23 cellular contexts compared by ENCODE assay signal in genomic region chr15:52056496-52056895, GRCh38. TPM values are rescaled to one million over a fixed set of nuclear protein-coding genes. Genes with fewer than 3 reads are reported as not detected.
DNase-seq lines count a peak whose midpoint lies in the region; ATAC-seq and TF ChIP-seq lines count a peak whose summit lies in the region.
"Had no signal": no experiment of that assay in that cellular context is flagged by ENCODE, and none has a peak within 500 bp of the region (broad histone marks: within the 10 kb centered on the region; RNA-seq: fewer than 3 reads in every experiment).

No MANE protein-coding gene starts in this region.

- no peak overlapping the region for H3K4me3 Mint-ChIP-seq in activated CD8-positive, alpha-beta T cell treated with anti-CD3 and anti-CD28 coated beads, Interleukin-2, amount 10 ng/mL, durations not matched to agents 7 days and 5 days
- H3K4me3 Mint-ChIP-seq in activated CD8-positive, alpha-beta T cell treated with anti-CD3 and anti-CD28 coated beads for 36 hours = no peak overlapping the region
- no peak overlapping the region for H3K4me3 Mint-ChIP-seq in activated CD4-positive, alpha-beta T cell treated with anti-CD3 and anti-CD28 coated beads for 36 hours
- H3K4me3 Mint-ChIP-seq: CD14-positive monocyte; CD4-positive, alpha-beta T cell; CD8-positive, alpha-beta memory T cell; GM23338; H9 had no signal

- peaks cover 16% of the 10 kb centered on the region; the same call in 1 of the 2 replicates for H3K36me3 ChIP-seq in Panc1 (ENCODE audit: control insufficient read depth, insufficient read depth, low read length)

- CTCF ChIA-PET in activated CD8-positive, alpha-beta T cell treated with anti-CD3 and anti-CD28 coated beads, Interleukin-2, amount 10 ng/mL, durations not matched to agents 7 days and 5 days (lab: Charles Lee) = interaction anchor here (1.4 kb wide), 1 partner anchor 10 kb away, joined by 4 read pairs; no protein-coding TSS in a partner anchor
- CTCF ChIA-PET in activated CD8-positive, alpha-beta T cell treated with anti-CD3 and anti-CD28 coated beads for 36 hours (lab: Charles Lee) = no interaction called here
- CTCF ChIA-PET in Panc1 (lab: Charles Lee) = no interaction called here
- CTCF ChIA-PET in activated CD4-positive, alpha-beta T cell treated with anti-CD3 and anti-CD28 coated beads for 36 hours (lab: Charles Lee) = interaction anchor here (0.6 kb wide), 1 partner anchor 151 kb away, joined by 4 read pairs; no protein-coding TSS in a partner anchor

- peaks cover 26% of the 10 kb centered on the region for H3K4me1 ChIP-seq in Panc1 (ENCODE audit: control insufficient read depth, insufficient read depth, low read length)
- H3K4me1 ChIP-seq: BE2C had no signal

- peak; percentile 4 for DNase-seq in activated CD8-positive, alpha-beta T cell treated with anti-CD3 and anti-CD28 coated beads, Interleukin-2, amount 10 ng/mL, durations not matched to agents 7 days and 5 days
- DNase-seq in activated CD8-positive, alpha-beta T cell treated with anti-CD3 and anti-CD28 coated beads for 36 hours = no peak
- no peak for DNase-seq in Panc1 (ENCODE audit: low read depth, low spot score)
- DNase-seq in cerebellum (ENCODE audit: low spot score) = peak; percentile 27
- DNase-seq in activated CD4-positive, alpha-beta T cell treated with anti-CD3 and anti-CD28 coated beads for 36 hours = no peak
- DNase-seq in Right ventricle myocardium inferior (ENCODE audit: missing footprints) = no peak
- DNase-seq: ACHN; AML-193; BE2C; CD4-positive, alpha-beta T cell; CD8-positive, alpha-beta memory T cell; DMS 273 treated with DMSO at 0.1 percent for 48 hours; DMS79; EL; GF-D8; H9 had no signal

- H3K4me3 ChIP-seq in Panc1 (ENCODE audit: low read depth in 2 of 2, low read length in 2 of 2) = no peak overlapping the region
- H3K4me3 ChIP-seq: BLaER1 treated with 17β-estradiol and CSF1 and Interleukin-3, amounts not matched to agents 10 nM and 100 nM; GM23338 had no signal

- no peak for ATAC-seq in activated CD8-positive, alpha-beta T cell treated with anti-CD3 and anti-CD28 coated beads, Interleukin-2, amount 10 ng/mL, durations not matched to agents 7 days and 5 days
- no peak for ATAC-seq in activated CD8-positive, alpha-beta T cell treated with anti-CD3 and anti-CD28 coated beads for 36 hours
- no peak for ATAC-seq in Panc1
- ATAC-seq in HG03280 (IDR thresholded peaks at IDR 0.05; ENCODE audit: unreplicated experiment) = no peak
- ATAC-seq in activated CD4-positive, alpha-beta T cell treated with anti-CD3 and anti-CD28 coated beads for 36 hours = no peak
- no peak for ATAC-seq in Right ventricle myocardium inferior
- ATAC-seq: GM23338, HCT116 had no signal

- H3K27ac Mint-ChIP-seq in activated CD8-positive, alpha-beta T cell treated with anti-CD3 and anti-CD28 coated beads, Interleukin-2, amount 10 ng/mL, durations not matched to agents 7 days and 5 days = no peak overlapping the region
- H3K27ac Mint-ChIP-seq in activated CD8-positive, alpha-beta T cell treated with anti-CD3 and anti-CD28 coated beads for 36 hours = no peak overlapping the region
- H3K27ac Mint-ChIP-seq in activated CD4-positive, alpha-beta T cell treated with anti-CD3 and anti-CD28 coated beads for 36 hours = no peak overlapping the region
- H3K27ac Mint-ChIP-seq: CD14-positive monocyte; CD4-positive, alpha-beta T cell; CD8-positive, alpha-beta memory T cell; GM23338; H9 had no signal

- H3K27ac ChIP-seq in Panc1 (ENCODE audit: low read length) = peak overlapping the region; percentile 74
- H3K27ac ChIP-seq: 22Rv1 had no signal

- H3K9me3 Mint-ChIP-seq in activated CD8-positive, alpha-beta T cell treated with anti-CD3 and anti-CD28 coated beads, Interleukin-2, amount 10 ng/mL, durations not matched to agents 7 days and 5 days (ENCODE audit: insufficient read depth) = no peaks in the 10 kb centered on the region
- no peaks in the 10 kb centered on the region for H3K9me3 Mint-ChIP-seq in activated CD8-positive, alpha-beta T cell treated with anti-CD3 and anti-CD28 coated beads for 36 hours
- H3K9me3 Mint-ChIP-seq in activated CD4-positive, alpha-beta T cell treated with anti-CD3 and anti-CD28 coated beads for 36 hours (ENCODE audit: low read depth) = no peaks in the 10 kb centered on the region
- H3K9me3 Mint-ChIP-seq: CD4-positive, alpha-beta T cell; CD8-positive, alpha-beta memory T cell; GM23338 had no signal

- POLR2A ChIA-PET in activated CD8-positive, alpha-beta T cell treated with anti-CD3 and anti-CD28 coated beads, Interleukin-2, amount 10 ng/mL, durations not matched to agents 7 days and 5 days (lab: Charles Lee) = no interaction called here
- POLR2A ChIA-PET in activated CD8-positive, alpha-beta T cell treated with anti-CD3 and anti-CD28 coated beads for 36 hours (lab: Charles Lee) = no interaction called here
- POLR2A ChIA-PET in Panc1 (lab: Charles Lee) = no interaction called here
- POLR2A ChIA-PET in activated CD4-positive, alpha-beta T cell treated with anti-CD3 and anti-CD28 coated beads for 36 hours (lab: Charles Lee) = no interaction called here

- intact Hi-C loops in activated CD8-positive, alpha-beta T cell treated with anti-CD3 and anti-CD28 coated beads for 36 hours (cut with micrococcal nuclease) = no loop called here
- intact Hi-C loops in Panc1 (cut with micrococcal nuclease; ENCODE audit: unreplicated experiment) (no loop called here), Right ventricle myocardium inferior (cut with DNase I) (no loop called here)
- intact Hi-C loops in activated CD4-positive, alpha-beta T cell treated with anti-CD3 and anti-CD28 coated beads for 36 hours (cut with DNase I, micrococcal nuclease) = no loop called here

- no peak for TF ChIP-seq CTCF in activated CD8-positive, alpha-beta T cell treated with anti-CD3 and anti-CD28 coated beads for 36 hours (IDR thresholded peaks at IDR 0.05)
- TF ChIP-seq CTCF in Panc1 (IDR thresholded peaks at IDR 0.05) = no peak

- H3K4me1 Mint-ChIP-seq in activated CD8-positive, alpha-beta T cell treated with anti-CD3 and anti-CD28 coated beads, Interleukin-2, amount 10 ng/mL, durations not matched to agents 7 days and 5 days (ENCODE audit: low read depth) = no peaks in the 10 kb centered on the region
- H3K4me1 Mint-ChIP-seq in activated CD8-positive, alpha-beta T cell treated with anti-CD3 and anti-CD28 coated beads for 36 hours (ENCODE audit: low read depth) = no peaks in the 10 kb centered on the region
- no peaks in the 10 kb centered on the region for H3K4me1 Mint-ChIP-seq in activated CD4-positive, alpha-beta T cell treated with anti-CD3 and anti-CD28 coated beads for 36 hours
- H3K4me1 Mint-ChIP-seq: CD8-positive, alpha-beta memory T cell; GM23338; H9 had no signal

- H3K9me3 ChIP-seq in Panc1 (ENCODE audit: control insufficient read depth, insufficient read depth, low read depth, low read length) = no peaks in the 10 kb centered on the region
- H3K9me3 ChIP-seq: BE2C had no signal

- peaks cover 32% of the 10 kb centered on the region for H3K36me3 Mint-ChIP-seq in activated CD8-positive, alpha-beta T cell treated with anti-CD3 and anti-CD28 coated beads, Interleukin-2, amount 10 ng/mL, durations not matched to agents 7 days and 5 days (ENCODE audit: low read depth)
- H3K36me3 Mint-ChIP-seq in activated CD8-positive, alpha-beta T cell treated with anti-CD3 and anti-CD28 coated beads for 36 hours (ENCODE audit: low read depth) = peaks cover 28% of the 10 kb centered on the region
- peaks cover 24% of the 10 kb centered on the region for H3K36me3 Mint-ChIP-seq in activated CD4-positive, alpha-beta T cell treated with anti-CD3 and anti-CD28 coated beads for 36 hours (ENCODE audit: low read depth)

- BruUV-seq in Panc1 (replicated peaks; lab: Mats Ljungman, UMichigan) = no TSS peak

- H3K27me3 Mint-ChIP-seq in activated CD8-positive, alpha-beta T cell treated with anti-CD3 and anti-CD28 coated beads, Interleukin-2, amount 10 ng/mL, durations not matched to agents 7 days and 5 days (ENCODE audit: low read depth) = no peaks in the 10 kb centered on the region
- H3K27me3 Mint-ChIP-seq in activated CD8-positive, alpha-beta T cell treated with anti-CD3 and anti-CD28 coated beads for 36 hours = no peaks in the 10 kb centered on the region
- no peaks in the 10 kb centered on the region for H3K27me3 Mint-ChIP-seq in activated CD4-positive, alpha-beta T cell treated with anti-CD3 and anti-CD28 coated beads for 36 hours
- H3K27me3 Mint-ChIP-seq: CD4-positive, alpha-beta T cell; CD8-positive, alpha-beta memory T cell had no signal

- in situ Hi-C loops in Panc1 (cut with HindIII; ENCODE audit: low pct_unique_long_range_greater_than_20kb, low sequenced_read_pairs) = no loop called here

- H3K27me3 ChIP-seq in Panc1 (ENCODE audit: control insufficient read depth, insufficient read depth, low read length) = no peaks in the 10 kb centered on the region
- H3K27me3 ChIP-seq: BE2C; BLaER1 treated with 17β-estradiol and CSF1 and Interleukin-3, amounts not matched to agents 10 nM and 100 nM had no signal

RNA-seq across cellular contexts. Expression of gene MAPK6, which starts 37.5 kb away (rescaled TPM):
- 10 to 100 TPM; 26.5 to 31.8 TPM for total RNA-seq in activated CD8-positive, alpha-beta T cell treated with anti-CD3 and anti-CD28 coated beads, Interleukin-2, amount 10 ng/mL, durations not matched to agents 7 days and 5 days
- 10 to 100 TPM; 40.5 to 42.2 TPM for total RNA-seq in activated CD8-positive, alpha-beta T cell treated with anti-CD3 and anti-CD28 coated beads for 36 hours
- total RNA-seq in Panc1 (2021; ENCODE audit: unreplicated experiment) (66.6 TPM), cerebellum (62.7 TPM), Right ventricle myocardium inferior (22.6 TPM)
- polyA plus RNA-seq in Panc1 (2012; ENCODE audit: insufficient read length) = 30.3 TPM
- total RNA-seq in activated CD4-positive, alpha-beta T cell treated with anti-CD3 and anti-CD28 coated beads for 36 hours = 10 to 100 TPM; 27.3 to 28.1 TPM

RNA-seq across cellular contexts. Expression of gene BCL2L10, which starts 56.1 kb away (rescaled TPM):
- under 1 TPM in 1 of 2 experiments, not detected in 1; 0.26 TPM for total RNA-seq in activated CD8-positive, alpha-beta T cell treated with anti-CD3 and anti-CD28 coated beads, Interleukin-2, amount 10 ng/mL, durations not matched to agents 7 days and 5 days
- total RNA-seq in activated CD8-positive, alpha-beta T cell treated with anti-CD3 and anti-CD28 coated beads for 36 hours = not detected
- total RNA-seq in Panc1 (2021; ENCODE audit: unreplicated experiment) = 0.54 TPM
- polyA plus RNA-seq in Panc1 (2012; ENCODE audit: insufficient read length) = 0.23 TPM
- total RNA-seq in cerebellum = 0.36 TPM
- not detected for total RNA-seq in activated CD4-positive, alpha-beta T cell treated with anti-CD3 and anti-CD28 coated beads for 36 hours
- not detected for total RNA-seq in Right ventricle myocardium inferior
- total RNA-seq: H4, H9 had no signal
- polyA plus RNA-seq: CD14-positive monocyte had no signal

Comparison
In these comparisons a context has a peak if more than half of its experiments do, and no peak if none do; other contexts are left out.
1. DNase-seq: peak in activated CD8-positive, alpha-beta T cell treated with anti-CD3 and anti-CD28 coated beads, Interleukin-2, amount 10 ng/mL, durations not matched to agents 7 days and 5 days (single experiment) and cerebellum (single experiment); none in activated CD8-positive, alpha-beta T cell treated with anti-CD3 and anti-CD28 coated beads for 36 hours (single experiment), Panc1 (single experiment), activated CD4-positive, alpha-beta T cell treated with anti-CD3 and anti-CD28 coated beads for 36 hours (single experiment) and Right ventricle myocardium inferior (single experiment).
2. CTCF ChIA-PET loops: an anchor here in activated CD8-positive, alpha-beta T cell treated with anti-CD3 and anti-CD28 coated beads, Interleukin-2, amount 10 ng/mL, durations not matched to agents 7 days and 5 days (1.4 kb wide) and activated CD4-positive, alpha-beta T cell treated with anti-CD3 and anti-CD28 coated beads for 36 hours (0.6 kb wide); none called in activated CD8-positive, alpha-beta T cell treated with anti-CD3 and anti-CD28 coated beads for 36 hours and Panc1.